In genomic region chr3:122929576-122930365, GRCh38 we compare ENCODE assay signal across 28 cellular contexts.
DNase-seq lines count a peak whose midpoint lies in the region; ATAC-seq, FAIRE-seq and TF ChIP-seq lines count a peak whose summit lies in the region.
"Had no signal": no experiment of that assay in that cellular context is flagged by ENCODE, and none has a peak within 500 bp of the region (broad histone marks: within the 10 kb centered on the region; RNA-seq: fewer than 3 reads in every experiment).

No MANE protein-coding gene starts in this region.

- no peaks in the 10 kb centered on the region for H3K9me3 ChIP-seq in Panc1 (ENCODE audit: control insufficient read depth, insufficient read depth, low read depth, low read length)
- H3K9me3 ChIP-seq: BLaER1, body of pancreas, left lung, Peyer's patch, SJCRH30, upper lobe of left lung had no signal

- H3K27me3 Mint-ChIP-seq in glutamatergic neuron (ENCODE audit: unreplicated experiment) = peaks cover 9% of the 10 kb centered on the region

- peaks cover 3% of the 10 kb centered on the region for H3K9me3 Mint-ChIP-seq in glutamatergic neuron (ENCODE audit: unreplicated experiment)
- H3K9me3 Mint-ChIP-seq: natural killer cell; T-helper 1 cell treated with Interleukin-12 subunit alpha and Interleukin-12 subunit beta and Interleukin-4 antibody, amounts not matched to agents 30 μg/mL and 1 μg/mL, for 36 hours had no signal

- no peak overlapping the region for H3K4me3 Mint-ChIP-seq in glutamatergic neuron (ENCODE audit: unreplicated experiment)
- H3K4me3 Mint-ChIP-seq: activated CD8-positive, alpha-beta T cell treated with anti-CD3 and anti-CD28 coated beads, Interleukin-2, amount 10 ng/mL, durations not matched to agents 7 days and 5 days; natural killer cell; T-helper 1 cell treated with Interleukin-12 subunit alpha and Interleukin-12 subunit beta and Interleukin-4 antibody, amounts not matched to agents 30 μg/mL and 1 μg/mL, for 36 hours had no signal

- no peak overlapping the region for H3K4me3 ChIP-seq in Panc1 (ENCODE audit: low read depth in 2 of 2, low read length in 2 of 2)
- H3K4me3 ChIP-seq: BLaER1, body of pancreas, hepatocyte, left lung, Peyer's patch, SJCRH30, upper lobe of left lung had no signal

- CTCF ChIA-PET in Panc1 (lab: Charles Lee) = no interaction called here

- no peak for FAIRE-seq in HTR-8/SVneo (lab: Jason Lieb, UNC)
- FAIRE-seq: colon, H1 had no signal

- peak overlapping the region; percentile 45 for H3K27ac Mint-ChIP-seq in glutamatergic neuron (ENCODE audit: unreplicated experiment)
- H3K27ac Mint-ChIP-seq: activated CD8-positive, alpha-beta T cell treated with anti-CD3 and anti-CD28 coated beads, Interleukin-2, amount 10 ng/mL, durations not matched to agents 7 days and 5 days; natural killer cell; T-helper 1 cell treated with Interleukin-12 subunit alpha and Interleukin-12 subunit beta and Interleukin-4 antibody, amounts not matched to agents 30 μg/mL and 1 μg/mL, for 36 hours had no signal

- in situ Hi-C loops in Panc1 (cut with HindIII; ENCODE audit: low pct_unique_long_range_greater_than_20kb, low sequenced_read_pairs) = no loop called here

- no peak for TF ChIP-seq CTCF in Panc1 (IDR thresholded peaks at IDR 0.05)
- TF ChIP-seq CTCF in glutamatergic neuron (IDR thresholded peaks at IDR 0.05; ENCODE audit: partially characterized antibody, unreplicated experiment) = no peak

- ATAC-seq in Panc1 = peak; percentile 41; the same call in 1 of the 2 replicates
- peak; percentile 13 for ATAC-seq in sciatic nerve
- ATAC-seq in HG02970 (IDR thresholded peaks at IDR 0.05; ENCODE audit: low FRiP score, unreplicated experiment) = no peak
- ATAC-seq: activated CD8-positive, alpha-beta T cell treated with anti-CD3 and anti-CD28 coated beads, Interleukin-2, amount 10 ng/mL, durations not matched to agents 7 days and 5 days; body of pancreas; left lung; natural killer cell had no signal

- H3K36me3 Mint-ChIP-seq in glutamatergic neuron (ENCODE audit: unreplicated experiment) = no peaks in the 10 kb centered on the region
- H3K36me3 Mint-ChIP-seq: natural killer cell had no signal

- no peaks in the 10 kb centered on the region for H3K36me3 ChIP-seq in Panc1 (ENCODE audit: control insufficient read depth, insufficient read depth, low read length)
- H3K36me3 ChIP-seq: BLaER1, left lung, Peyer's patch, SJCRH30, upper lobe of left lung had no signal

- peak; percentile 45 for DNase-seq in activated effector memory CD4-positive, alpha-beta T cell treated with anti-CD3 and anti-CD28 coated beads, Interleukin-2, amount 50 U/mL, for 16 hours
- no peak for DNase-seq in activated effector memory CD4-positive, alpha-beta T cell treated with Interleukin-2 at 50 U/mL for 16 hours
- no peak for DNase-seq in Panc1 (ENCODE audit: low read depth, low spot score)
- DNase-seq in glutamatergic neuron = no peak
- DNase-seq in sciatic nerve (ENCODE audit: low spot score) = no peak
- no peak for DNase-seq in CD1c-positive myeloid dendritic cell (ENCODE audit: extremely low spot score)
- DNase-seq in HTR-8/SVneo (ENCODE audit: insufficient read length, low spot score) = no peak
- DNase-seq: activated CD8-positive, alpha-beta T cell treated with anti-CD3 and anti-CD28 coated beads, Interleukin-2, amount 10 ng/mL, durations not matched to agents 7 days and 5 days; activated gamma-delta T cell treated with Interleukin-2 at 50 U/mL for 16 hours; body of pancreas; COR-L47; effector CD8-positive, alpha-beta T cell; foreskin fibroblast; Karpas-422; left lung; MV-4-11; natural killer cell; NCI-H1930; Peyer's patch; SJCRH30; stimulated activated CD4-positive, alpha-beta T cell treated with anti-CD3 and anti-CD28 coated beads, Interleukin-1b, Interleukin-23, amount 100 ng/mL, for 48 hours had no signal

- BruUV-seq in Panc1 (replicated peaks; lab: Mats Ljungman, UMichigan) = no TSS peak

- H3K27me3 ChIP-seq in Panc1 (ENCODE audit: control insufficient read depth, insufficient read depth, low read length) = peaks cover 9% of the 10 kb centered on the region
- H3K27me3 ChIP-seq: BLaER1, body of pancreas, hepatocyte, left lung, Peyer's patch, SJCRH30, upper lobe of left lung had no signal

- POLR2A ChIA-PET in Panc1 (lab: Charles Lee) = no interaction called here

- intact Hi-C loops in Panc1 (cut with micrococcal nuclease; ENCODE audit: unreplicated experiment) = no loop called here
- intact Hi-C loops in sciatic nerve (cut with DNase I) = no loop called here

- no peaks in the 10 kb centered on the region for H3K4me1 ChIP-seq in Panc1 (ENCODE audit: control insufficient read depth, insufficient read depth, low read length)
- H3K4me1 ChIP-seq: body of pancreas, left lung, Peyer's patch, SJCRH30, upper lobe of left lung had no signal

- H3K27ac ChIP-seq in Panc1 (ENCODE audit: low read length) = no peak overlapping the region
- H3K27ac ChIP-seq: BLaER1, body of pancreas, hepatocyte, left lung, Peyer's patch, SJCRH30, upper lobe of left lung had no signal

- peaks cover 20% of the 10 kb centered on the region for H3K4me1 Mint-ChIP-seq in glutamatergic neuron (ENCODE audit: low read depth, unreplicated experiment)
- H3K4me1 Mint-ChIP-seq: natural killer cell had no signal
